In genomic region chr9:98563997-98564396, GRCh38 we compare ENCODE assay signal across 24 cellular contexts.
DNase-seq lines count a peak whose midpoint lies in the region; ATAC-seq and TF ChIP-seq lines count a peak whose summit lies in the region.
"Had no signal": no experiment of that assay in that cellular context is flagged by ENCODE, and none has a peak within 500 bp of the region (broad histone marks: within the 10 kb centered on the region; RNA-seq: fewer than 3 reads in every experiment).

No MANE protein-coding gene starts in this region.

- TF ChIP-seq CTCF in right atrium auricular region (IDR thresholded peaks at IDR 0.05): no peak
- no peak for TF ChIP-seq CTCF in esophagus muscularis mucosa (IDR thresholded peaks at IDR 0.05)
- no peak for TF ChIP-seq CTCF in vagina (IDR thresholded peaks at IDR 0.05)
- no peak for TF ChIP-seq CTCF in suprapubic skin (IDR thresholded peaks at IDR 0.05)

- H4K91ac ChIP-seq in neuronal stem cell (ENCODE audit: low read depth, low read length, poor library complexity): no peak overlapping the region

- no peak overlapping the region for H2BK12ac ChIP-seq in neuronal stem cell (ENCODE audit: low read length)

- no peak overlapping the region for H3K27ac ChIP-seq in right atrium auricular region
- H3K27ac ChIP-seq in esophagus muscularis mucosa (replicated peaks in 1 of 4): no peak overlapping the region
- no peak overlapping the region for H3K27ac ChIP-seq in neuronal stem cell (replicated peaks; ENCODE audit: low read length)
- no peak overlapping the region for H3K27ac ChIP-seq in vagina
- no peak overlapping the region for H3K27ac ChIP-seq in suprapubic skin
- H3K27ac ChIP-seq: A549; BLaER1 treated with 17β-estradiol and CSF1 and Interleukin-3, amounts not matched to agents 10 nM and 100 nM; GM23248 had no signal

- H3K79me1 ChIP-seq in neuronal stem cell (ENCODE audit: low read depth, low read length): no peaks in the 10 kb centered on the region

- no peak overlapping the region for H4K8ac ChIP-seq in neuronal stem cell (ENCODE audit: low read depth, low read length)

- H3K4me2 ChIP-seq in neuronal stem cell (ENCODE audit: insufficient read depth, low read length, poor library complexity, severe bottlenecking): no peak overlapping the region
- H3K4me2 ChIP-seq: A549; BLaER1 treated with 17β-estradiol and CSF1 and Interleukin-3, amounts not matched to agents 10 nM and 100 nM had no signal

- no peak overlapping the region for H3K4ac ChIP-seq in neuronal stem cell (ENCODE audit: low read length)

- no peak overlapping the region for H2AFZ ChIP-seq in neuronal stem cell (ENCODE audit: low read length)
- H2AFZ ChIP-seq: GM23248 had no signal

- H3K4me1 ChIP-seq in right atrium auricular region: no peaks in the 10 kb centered on the region
- no peaks in the 10 kb centered on the region for H3K4me1 ChIP-seq in esophagus muscularis mucosa
- peaks cover 0 to 9% of the 10 kb centered on the region in 2 donors for H3K4me1 ChIP-seq in neuronal stem cell (ENCODE audit: control insufficient read depth in 2 of 2, insufficient read depth in 1 of 2, low read depth in 1 of 2, low read length in 2 of 2)
- no peaks in the 10 kb centered on the region for H3K4me1 ChIP-seq in vagina
- H3K4me1 ChIP-seq in suprapubic skin: no peaks in the 10 kb centered on the region
- H3K4me1 ChIP-seq: A549, BE2C had no signal

- H3K36me3 ChIP-seq in right atrium auricular region: no peaks in the 10 kb centered on the region
- no peaks in the 10 kb centered on the region for H3K36me3 ChIP-seq in esophagus muscularis mucosa
- H3K36me3 ChIP-seq in neuronal stem cell (replicated peaks in 1 of 2; ENCODE audit: control insufficient read depth in 2 of 2, insufficient read depth in 2 of 2, low read length in 2 of 2): no peaks in the 10 kb centered on the region
- no peaks in the 10 kb centered on the region for H3K36me3 ChIP-seq in vagina
- H3K36me3 ChIP-seq in suprapubic skin: no peaks in the 10 kb centered on the region
- H3K36me3 ChIP-seq: BE2C; BLaER1 treated with 17β-estradiol and CSF1 and Interleukin-3, amounts not matched to agents 10 nM and 100 nM had no signal

- no peak overlapping the region for H2BK5ac ChIP-seq in neuronal stem cell (ENCODE audit: low read length)

- no peak overlapping the region for H3K14ac ChIP-seq in neuronal stem cell (ENCODE audit: low read length)

- H2AK5ac ChIP-seq in neuronal stem cell (ENCODE audit: low read depth, low read length): no peak overlapping the region

- H3K9me3 ChIP-seq in right atrium auricular region (no peaks in the 10 kb centered on the region), esophagus muscularis mucosa (no peaks in the 10 kb centered on the region), neuronal stem cell (replicated peaks in 1 of 2; ENCODE audit: control insufficient read depth in 2 of 2, insufficient read depth in 1 of 2, low read depth in 1 of 2, low read length in 2 of 2) (no peaks in the 10 kb centered on the region), vagina (no peaks in the 10 kb centered on the region), suprapubic skin (no peaks in the 10 kb centered on the region)
- H3K9me3 ChIP-seq: A549; BE2C; BLaER1 treated with 17β-estradiol and CSF1 and Interleukin-3, amounts not matched to agents 10 nM and 100 nM had no signal

- peak; percentile 47 for DNase-seq in right atrium auricular region (ENCODE audit: low spot score)
- no peak for DNase-seq in left ventricle myocardium superior
- DNase-seq in esophagus muscularis mucosa (ENCODE audit: extremely low spot score): peak; percentile 75
- no peak for DNase-seq in neuronal stem cell (ENCODE audit: low spot score)
- DNase-seq in vagina (ENCODE audit: extremely low spot score in 2 of 2): peak; percentile 34 to 56
- no peak for DNase-seq in NCI-H1417 treated with DMSO at 0.1 percent for 48 hours (lab: John Stamatoyannopoulos, UW)
- no peak for DNase-seq in suprapubic skin (ENCODE audit: low spot score in 2 of 2)
- DNase-seq: 8988T; ACHN; AML-193; BE2C; CD4-positive, alpha-beta T cell; CD8-positive, alpha-beta memory T cell; DMS 273 treated with DMSO at 0.1 percent for 48 hours; DMS79; EL; GDM1; GM23248; H7; HCEC 1CT had no signal

- TF ChIP-seq EP300 in esophagus muscularis mucosa (IDR thresholded peaks at IDR 0.05): no peak
- no peak for TF ChIP-seq EP300 in suprapubic skin (IDR thresholded peaks at IDR 0.05)

- H2BK15ac ChIP-seq in neuronal stem cell (ENCODE audit: low read length): no peak overlapping the region

- TF ChIP-seq POLR2A in esophagus muscularis mucosa (IDR thresholded peaks at IDR 0.05; ENCODE audit: low read depth): no peak
- no peak for TF ChIP-seq POLR2A in vagina (IDR thresholded peaks at IDR 0.05)
- no peak for TF ChIP-seq POLR2A in suprapubic skin (IDR thresholded peaks at IDR 0.05)

- 94% methylated on average over 5 of the region's 5 CpGs for WGBS in esophagus muscularis mucosa
- WGBS in neuronal stem cell (ENCODE audit: extremely low coverage in 2 of 2, insufficient read length in 2 of 2, insufficient replicate concordance in 1 of 2), 2 donors: no CpG with 5 or more reads among the region's 5 CpGs
- 85% methylated on average over 5 of the region's 5 CpGs for WGBS in suprapubic skin

- ATAC-seq in left ventricle myocardium superior (no peak), HG02763 (IDR thresholded peaks at IDR 0.05; ENCODE audit: unreplicated experiment) (no peak)
- ATAC-seq: A549, GM12878 had no signal

- H3K18ac ChIP-seq in neuronal stem cell (ENCODE audit: low read length): peak overlapping the region; percentile 59

- no peak overlapping the region for H3K23ac ChIP-seq in neuronal stem cell (ENCODE audit: low read depth, low read length, poor library complexity)

- no peak overlapping the region for H3K4me3 ChIP-seq in right atrium auricular region
- H3K4me3 ChIP-seq in esophagus muscularis mucosa: no peak overlapping the region
- peak overlapping the region in 1 of 2 donors; percentile 3 for H3K4me3 ChIP-seq in neuronal stem cell (ENCODE audit: low read length in 2 of 2)
- no peak overlapping the region for H3K4me3 ChIP-seq in vagina
- H3K4me3 ChIP-seq in suprapubic skin: no peak overlapping the region
- H3K4me3 ChIP-seq: A549; BLaER1 treated with 17β-estradiol and CSF1 and Interleukin-3, amounts not matched to agents 10 nM and 100 nM; GM12878; GM23248 had no signal

- no peak overlapping the region for H3K9ac ChIP-seq in neuronal stem cell (ENCODE audit: low read depth, low read length, poor library complexity)
- H3K9ac ChIP-seq: BLaER1 treated with 17β-estradiol and CSF1 and Interleukin-3, amounts not matched to agents 10 nM and 100 nM; GM23248 had no signal

- H3K27me3 ChIP-seq in right atrium auricular region (no peaks in the 10 kb centered on the region), esophagus muscularis mucosa (no peaks in the 10 kb centered on the region), neuronal stem cell (ENCODE audit: control insufficient read depth in 3 of 3, insufficient read depth in 3 of 3, low read depth in 1 of 3, low read length in 3 of 3) (peaks cover 0 to 4% (median 0%) of the 10 kb centered on the region in 3 experiments), vagina (no peaks in the 10 kb centered on the region), suprapubic skin (peaks cover 9% of the 10 kb centered on the region)
- H3K27me3 ChIP-seq: BLaER1 treated with 17β-estradiol and CSF1 and Interleukin-3, amounts not matched to agents 10 nM and 100 nM had no signal

- intact Hi-C loops in left ventricle myocardium superior (cut with micrococcal nuclease): no loop called here
- intact Hi-C loops in esophagus muscularis mucosa (cut with DNase I): loop anchor here (5.0 kb wide), 1 partner anchor 1207 kb away; no protein-coding TSS in a partner anchor
- intact Hi-C loops in vagina (cut with DNase I): no loop called here

- H2BK120ac ChIP-seq in neuronal stem cell (ENCODE audit: low read depth, low read length): no peak overlapping the region

Comparison
In these comparisons a context has a peak if more than half of its experiments do, and no peak if none do; other contexts are left out.
1. DNase-seq: peak in right atrium auricular region (single experiment), esophagus muscularis mucosa (single experiment) and vagina (2 of 2); none in left ventricle myocardium superior (single experiment), neuronal stem cell (single experiment), NCI-H1417 treated with DMSO at 0.1 percent for 48 hours (single experiment) and suprapubic skin (0 of 2).